8 cellular contexts compared by ENCODE assay signal in genomic region chr22:23893957-23894709, GRCh38. TPM values are rescaled to one million over a fixed set of nuclear protein-coding genes. Genes with fewer than 3 reads are reported as not detected.
A peak's percentile ranks its signal among the peaks of the same experiment; 100 is the strongest.
DNase-seq lines count a peak whose midpoint lies in the region; ATAC-seq and TF ChIP-seq lines count a peak whose summit lies in the region.

TSS of gene MIF (plus strand) at chr22:23894383. CDS start at chr22:23894475, 92 bp downstream.

- H3K4me3 Mint-ChIP-seq in CD4-positive, alpha-beta T cell, result peak within 1 kb of the TSS; percentile 95

- H3K4me1 ChIP-seq in liver (ENCODE audit: control insufficient read depth in 4 of 4, insufficient read depth in 4 of 4, low read length in 3 of 4), result peaks cover 11 to 29% (median 20%) of the 10 kb centered on the region in 4 donors

- no peaks in the 10 kb centered on the region for H3K9me3 ChIP-seq in CD4-positive, alpha-beta T cell (ENCODE audit: control insufficient read depth, low read length)
- H3K9me3 ChIP-seq in liver (ENCODE audit: control insufficient read depth in 4 of 4, low read length in 3 of 4), result no peaks in the 10 kb centered on the region

- intact Hi-C loops in CD4-positive, alpha-beta T cell (cut with DNase I, micrococcal nuclease), result loop anchor here (1.0 to 5.0 kb wide), 4 partner anchors 20 to 108 kb away; partner anchors contain the start of genes SLC2A11 (in 1 of the 2) and SMARCB1 (in 1 of the 2)

- peak; percentile 19 to 46 for TF ChIP-seq RAD21 in liver (IDR thresholded peaks at IDR 0.05)

- peaks cover 41% of the 10 kb centered on the region for H3K36me3 Mint-ChIP-seq in CD4-positive, alpha-beta T cell (ENCODE audit: low read depth)

- peak; percentile 78 for ATAC-seq in CD4-positive, alpha-beta T cell (ENCODE audit: poor library complexity)
- peak; percentile 91 for ATAC-seq in GM19397 (IDR thresholded peaks at IDR 0.05; ENCODE audit: unreplicated experiment)
- ATAC-seq in HG03565 (IDR thresholded peaks at IDR 0.05; ENCODE audit: unreplicated experiment), result peak; percentile 55

- POLR2A ChIA-PET in CD4-positive, alpha-beta T cell (lab: Charles Lee), result interaction anchor here (0.6 to 3.3 kb wide), 21 partner anchors 9 to 1911 kb away, joined by 3 to 89 read pairs (median 4); partner anchors contain the start of genes ADORA2A, MMP11, SLC2A11 and SMARCB1

- peak; percentile 90 for TF ChIP-seq CTCF in CD4-positive, alpha-beta T cell (IDR thresholded peaks at IDR 0.05)
- peak; percentile 47 for TF ChIP-seq CTCF in liver (IDR thresholded peaks at IDR 0.05; ENCODE audit: low read depth, low read length, missing input control)

- peak within 1 kb of the TSS; percentile 15 to 78 for H3K9ac ChIP-seq in liver (ENCODE audit: low read depth in 1 of 2, low read length in 2 of 2)

- peak; percentile 85 to 98 (median 93) for DNase-seq in CD4-positive, alpha-beta T cell
- DNase-seq in NCI-H82 (lab: John Stamatoyannopoulos, UW) (peak; percentile 97), dermis microvascular lymphatic vessel endothelial cell (ENCODE audit: low read depth in 2 of 2) (peak; percentile 77 to 92)
- peak; percentile 97 to 98 for DNase-seq in activated CD4-positive, alpha-beta T cell treated with anti-CD3 and anti-CD28 coated beads, Interleukin-2, amount 50 U/mL, for 48 hours
- peak; percentile 96 for DNase-seq in stimulated activated CD4-positive, alpha-beta T cell treated with anti-CD3 and anti-CD28 coated beads, Interleukin-4, amount 100 ng/mL, for 24 hours

- CTCF ChIA-PET in CD4-positive, alpha-beta T cell (lab: Charles Lee), result interaction anchor here (0.6 to 2.2 kb wide), 10 partner anchors 15 to 262 kb away, joined by 3 to 16 read pairs (median 6); partner anchors contain the start of genes CABIN1, SLC2A11 and ZNF70

- H3K27ac ChIP-seq in CD4-positive, alpha-beta T cell (ENCODE audit: low read depth, low read length), result peak within 1 kb of the TSS; percentile 84
- H3K27ac ChIP-seq in liver (ENCODE audit: low read depth in 1 of 2, low read length in 2 of 2), result peak within 1 kb of the TSS; percentile 89 to 97

- H3K9me3 Mint-ChIP-seq in CD4-positive, alpha-beta T cell, result no peaks in the 10 kb centered on the region

- peak within 1 kb of the TSS; percentile 97 for H3K27ac Mint-ChIP-seq in CD4-positive, alpha-beta T cell

- H3K4me1 Mint-ChIP-seq in CD4-positive, alpha-beta T cell (ENCODE audit: low read depth), result peaks cover 29% of the 10 kb centered on the region

- no peaks in the 10 kb centered on the region for H3K27me3 Mint-ChIP-seq in CD4-positive, alpha-beta T cell

- H3K27me3 ChIP-seq in CD4-positive, alpha-beta T cell (ENCODE audit: control insufficient read depth, insufficient read depth, low read length), result no peaks in the 10 kb centered on the region
- H3K27me3 ChIP-seq in liver (ENCODE audit: control insufficient read depth in 4 of 4, insufficient read depth in 4 of 4, low read length in 3 of 4), result no peaks in the 10 kb centered on the region

- 2% methylated on average over 71 of the region's 71 CpGs for WGBS in liver

- H3K36me3 ChIP-seq in liver (ENCODE audit: control insufficient read depth in 4 of 4, insufficient read depth in 3 of 4, low read depth in 1 of 4, low read length in 3 of 4), result peaks cover under 1 to 9% (median 5%) of the 10 kb centered on the region in 4 donors

- peak within 1 kb of the TSS; percentile 57 to 78 (median 72) for H3K4me3 ChIP-seq in liver (ENCODE audit: low read depth in 1 of 3, low read length in 3 of 3)

TF ChIP-seq in liver, 16 proteins besides CTCF, POLR2A, EP300 and RAD21:
- TF ChIP-seq HNF4G (IDR thresholded peaks at IDR 0.05), result no peak
- TF ChIP-seq GABPA (IDR thresholded peaks at IDR 0.05 in 1 of 2, conservative IDR thresholded peaks at IDR 0.05 in 1 of 2), result no peak
- TF ChIP-seq TAF1 (conservative IDR thresholded peaks at IDR 0.05), result no peak
- TF ChIP-seq FOXA2 (IDR thresholded peaks at IDR 0.05), result no peak
- no peak for TF ChIP-seq EGR1 (IDR thresholded peaks at IDR 0.05; ENCODE audit: low read depth in 2 of 2)
- no peak for TF ChIP-seq ZBTB33 (IDR thresholded peaks at IDR 0.05)
- no peak for TF ChIP-seq ATF3 (IDR thresholded peaks at IDR 0.05)
- TF ChIP-seq HNF4A (conservative IDR thresholded peaks at IDR 0.05), result no peak
- TF ChIP-seq RXRA (IDR thresholded peaks at IDR 0.05), result peak in 1 of 2 donors; percentile 65
- no peak for TF ChIP-seq MAX (IDR thresholded peaks at IDR 0.05)
- peak; percentile 24 for TF ChIP-seq NR2F2 (IDR thresholded peaks at IDR 0.05)
- no peak for TF ChIP-seq FOXA1 (IDR thresholded peaks at IDR 0.05)
- no peak for TF ChIP-seq YY1 (IDR thresholded peaks at IDR 0.05)
- peak; percentile 41 for TF ChIP-seq SP1 (IDR thresholded peaks at IDR 0.05)
- TF ChIP-seq REST (IDR thresholded peaks at IDR 0.05), result peak; percentile 49
- TF ChIP-seq JUND (IDR thresholded peaks at IDR 0.05), result no peak
TF ChIP-seq in liver: peak in this region for 4.

RNA-seq across cellular contexts. Expression of gene MIF, which starts in this region (rescaled TPM):
- total RNA-seq in CD4-positive, alpha-beta T cell, result 100 to 1,000 TPM; 213 to 226 TPM
- 256 and 348 TPM in 2 replicates for total RNA-seq in dermis microvascular lymphatic vessel endothelial cell
- total RNA-seq in liver, result 100 to 1,000 TPM; 108 to 207 TPM
- 1,000 to 10,000 TPM in 1 of 2 donors, 100 to 1,000 TPM in 1; 399 to 1,047 TPM for polyA plus RNA-seq in liver

Comparison
In these comparisons a context has a peak if more than half of its experiments do, and no peak if none do; other contexts are left out.
1. Peak in every context shown above with its lines: DNase-seq, ATAC-seq, H3K4me3 ChIP-seq and H3K27ac ChIP-seq.